In the genomic region with DNA sequence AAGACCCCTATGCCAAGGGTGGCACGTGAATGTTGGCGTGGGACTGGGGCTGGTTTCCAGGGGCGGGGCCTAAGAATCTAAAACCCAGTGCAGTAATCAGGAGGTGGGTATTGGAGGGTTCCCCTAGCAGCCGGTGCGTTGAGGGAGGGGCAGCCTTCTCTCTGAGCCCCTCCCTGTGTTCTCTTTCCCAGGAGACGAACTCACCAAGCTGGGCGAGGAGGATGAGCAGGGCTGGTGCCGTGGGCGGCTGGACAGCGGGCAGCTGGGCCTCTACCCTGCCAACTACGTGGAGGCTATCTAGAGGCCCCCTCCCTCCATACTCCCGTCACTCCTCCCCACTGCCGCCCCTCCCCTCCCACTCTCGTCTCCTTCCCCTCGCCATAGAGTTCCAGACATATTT, we compare ENCODE assay signal across 22 cellular contexts. TPM values are rescaled to one million over a fixed set of nuclear protein-coding genes. Genes with fewer than 3 reads are reported as not detected.
DNase-seq lines count a peak whose midpoint lies in the region; ATAC-seq and TF ChIP-seq lines count a peak whose summit lies in the region.
"Had no signal": no experiment of that assay in that cellular context is flagged by ENCODE, and none has a peak within 500 bp of the region (broad histone marks: within the 10 kb centered on the region; RNA-seq: fewer than 3 reads in every experiment).

No MANE protein-coding gene starts in this region.

- H3K27me3 ChIP-seq in neural progenitor cell (no peaks in the 10 kb centered on the region), tibial artery (no peaks in the 10 kb centered on the region)
- H3K27me3 ChIP-seq: hepatocyte had no signal

- H3K4me2 ChIP-seq in neural progenitor cell: no peak overlapping the region
- H3K4me2 ChIP-seq: hepatocyte, SK-N-SH had no signal

- TF ChIP-seq CTCF in natural killer cell (IDR thresholded peaks at IDR 0.05) (no peak), chondrocyte (IDR thresholded peaks at IDR 0.05) (no peak), neural progenitor cell (IDR thresholded peaks at IDR 0.05) (no peak), tibial artery (IDR thresholded peaks at IDR 0.05) (no peak)

- DNase-seq in natural killer cell (no peak), chondrocyte (ENCODE audit: low spot score) (no peak), neural progenitor cell (ENCODE audit: low spot score) (no peak), tibial artery (no peak)
- DNase-seq in natural killer cell treated with Interleukin-12 subunit alpha and Interleukin-12 subunit beta and Interleukin-15 and Interleukin-18, amount 100 ng/mL, for 72 hours (ENCODE audit: low spot score): no peak
- no peak for DNase-seq in activated T-helper 1 cell treated with anti-CD3 and anti-CD28 coated beads, Interleukin-12 subunit alpha, Interleukin-12 subunit beta, Interleukin-2, Interleukin-4 antibody, amounts not matched to agents 30 ng/mL and 10 ng/mL and 1 ng/mL, durations not matched to agents 14 hours and 24 hours and 36 hours (ENCODE audit: low spot score)
- DNase-seq: activated gamma-delta T cell treated with Interleukin-2 at 50 U/mL for 16 hours; activated T-cell treated with anti-CD3 and anti-CD28 coated beads for 4 hours; Calu3; MM.1S; NCI-H1436; NCI-H524 treated with DMSO at 0.1 percent for 48 hours; RPMI8226; SK-N-SH; stimulated activated CD4-positive, alpha-beta T cell treated with anti-CD3 and anti-CD28 coated beads, Interleukin-2, amount 100 ng/mL, for 48 hours; T-helper 9 cell had no signal

- H3K9me3 Mint-ChIP-seq in natural killer cell: no peaks in the 10 kb centered on the region
- no peaks in the 10 kb centered on the region for H3K9me3 Mint-ChIP-seq in natural killer cell treated with Interleukin-12 subunit alpha and Interleukin-12 subunit beta and Interleukin-15 and Interleukin-18, amount 100 ng/mL, for 72 hours
- no peaks in the 10 kb centered on the region for H3K9me3 Mint-ChIP-seq in chondrocyte (ENCODE audit: low read depth)
- H3K9me3 Mint-ChIP-seq in neural progenitor cell: no peaks in the 10 kb centered on the region
- H3K9me3 Mint-ChIP-seq in activated T-helper 1 cell treated with anti-CD3 and anti-CD28 coated beads, Interleukin-12 subunit alpha, Interleukin-12 subunit beta, Interleukin-2, Interleukin-4 antibody, amounts not matched to agents 30 ng/mL and 10 ng/mL and 1 ng/mL, durations not matched to agents 14 hours and 24 hours and 36 hours: no peaks in the 10 kb centered on the region
- H3K9me3 Mint-ChIP-seq: activated CD8-positive, alpha-beta T cell treated with anti-CD3 and anti-CD28 coated beads for 36 hours; dendritic cell treated with granulocyte-macrophage colony-stimulating factor and Interleukin-4, amounts not matched to agents 40 ng/mL and 50 ng/mL, for 4 days had no signal

- no peak overlapping the region for H3K27ac Mint-ChIP-seq in natural killer cell
- no peak overlapping the region for H3K27ac Mint-ChIP-seq in natural killer cell treated with Interleukin-12 subunit alpha and Interleukin-12 subunit beta and Interleukin-15 and Interleukin-18, amount 100 ng/mL, for 72 hours
- peak overlapping the region; percentile 71 for H3K27ac Mint-ChIP-seq in chondrocyte (ENCODE audit: unreplicated experiment)
- H3K27ac Mint-ChIP-seq in neural progenitor cell: no peak overlapping the region
- H3K27ac Mint-ChIP-seq in activated T-helper 1 cell treated with anti-CD3 and anti-CD28 coated beads, Interleukin-12 subunit alpha, Interleukin-12 subunit beta, Interleukin-2, Interleukin-4 antibody, amounts not matched to agents 30 ng/mL and 10 ng/mL and 1 ng/mL, durations not matched to agents 14 hours and 24 hours and 36 hours: no peak overlapping the region
- H3K27ac Mint-ChIP-seq: activated CD8-positive, alpha-beta T cell treated with anti-CD3 and anti-CD28 coated beads for 36 hours had no signal

- H3K36me3 ChIP-seq in neural progenitor cell (no peaks in the 10 kb centered on the region), tibial artery (no peaks in the 10 kb centered on the region)
- H3K36me3 ChIP-seq: prostate gland had no signal

- H3K4me3 Mint-ChIP-seq in natural killer cell (peak overlapping the region; percentile 31), chondrocyte (ENCODE audit: unreplicated experiment) (peak overlapping the region; percentile 71), neural progenitor cell (peak overlapping the region; percentile 76)
- H3K4me3 Mint-ChIP-seq in natural killer cell treated with Interleukin-12 subunit alpha and Interleukin-12 subunit beta and Interleukin-15 and Interleukin-18, amount 100 ng/mL, for 72 hours: no peak overlapping the region
- no peak overlapping the region for H3K4me3 Mint-ChIP-seq in activated T-helper 1 cell treated with anti-CD3 and anti-CD28 coated beads, Interleukin-12 subunit alpha, Interleukin-12 subunit beta, Interleukin-2, Interleukin-4 antibody, amounts not matched to agents 30 ng/mL and 10 ng/mL and 1 ng/mL, durations not matched to agents 14 hours and 24 hours and 36 hours
- H3K4me3 Mint-ChIP-seq: activated CD8-positive, alpha-beta T cell treated with anti-CD3 and anti-CD28 coated beads for 36 hours; dendritic cell treated with granulocyte-macrophage colony-stimulating factor and Interleukin-4, amounts not matched to agents 40 ng/mL and 50 ng/mL, for 4 days had no signal

- H3K9ac ChIP-seq in neural progenitor cell: no peak overlapping the region
- H3K9ac ChIP-seq: SK-N-SH had no signal

- H3K79me2 ChIP-seq in neural progenitor cell (ENCODE audit: low read depth): no peaks in the 10 kb centered on the region
- H3K79me2 ChIP-seq: hepatocyte had no signal

- H3K27ac ChIP-seq in neural progenitor cell (no peak overlapping the region), tibial artery (peak overlapping the region; percentile 57 to 66)
- H3K27ac ChIP-seq: hepatocyte had no signal

- H3K27me3 Mint-ChIP-seq in natural killer cell (ENCODE audit: low read depth in 2 of 2) (no peaks in the 10 kb centered on the region), chondrocyte (ENCODE audit: low read depth) (no peaks in the 10 kb centered on the region), neural progenitor cell (ENCODE audit: insufficient read depth, low read depth) (peaks cover 4% of the 10 kb centered on the region)
- H3K27me3 Mint-ChIP-seq in natural killer cell treated with Interleukin-12 subunit alpha and Interleukin-12 subunit beta and Interleukin-15 and Interleukin-18, amount 100 ng/mL, for 72 hours: no peaks in the 10 kb centered on the region
- H3K27me3 Mint-ChIP-seq in activated T-helper 1 cell treated with anti-CD3 and anti-CD28 coated beads, Interleukin-12 subunit alpha, Interleukin-12 subunit beta, Interleukin-2, Interleukin-4 antibody, amounts not matched to agents 30 ng/mL and 10 ng/mL and 1 ng/mL, durations not matched to agents 14 hours and 24 hours and 36 hours (ENCODE audit: insufficient read depth): peaks cover 3% of the 10 kb centered on the region
- H3K27me3 Mint-ChIP-seq: activated CD8-positive, alpha-beta T cell treated with anti-CD3 and anti-CD28 coated beads for 36 hours had no signal

- H3K4me3 ChIP-seq in neural progenitor cell (no peak overlapping the region), tibial artery (peak overlapping the region; percentile 44 to 47)
- H3K4me3 ChIP-seq: hepatocyte, prostate gland had no signal

- peaks cover 7% of the 10 kb centered on the region in 2 donors for H3K4me1 Mint-ChIP-seq in natural killer cell
- peaks cover 0 to 3% of the 10 kb centered on the region in 2 donors for H3K4me1 Mint-ChIP-seq in natural killer cell treated with Interleukin-12 subunit alpha and Interleukin-12 subunit beta and Interleukin-15 and Interleukin-18, amount 100 ng/mL, for 72 hours (ENCODE audit: low read depth in 2 of 2)
- H3K4me1 Mint-ChIP-seq in chondrocyte (ENCODE audit: low read depth): peaks cover 6% of the 10 kb centered on the region
- peaks cover 9% of the 10 kb centered on the region for H3K4me1 Mint-ChIP-seq in neural progenitor cell
- H3K4me1 Mint-ChIP-seq in activated T-helper 1 cell treated with anti-CD3 and anti-CD28 coated beads, Interleukin-12 subunit alpha, Interleukin-12 subunit beta, Interleukin-2, Interleukin-4 antibody, amounts not matched to agents 30 ng/mL and 10 ng/mL and 1 ng/mL, durations not matched to agents 14 hours and 24 hours and 36 hours (ENCODE audit: low read depth): no peaks in the 10 kb centered on the region

- intact Hi-C loops in natural killer cell (cut with micrococcal nuclease) (no loop called here), tibial artery (cut with DNase I; ENCODE audit: low total_unique reads) (loop anchor here (5.0 kb wide), 1 partner anchor 75 kb away; no protein-coding TSS in a partner anchor)
- intact Hi-C loops in activated T-helper 1 cell treated with anti-CD3 and anti-CD28 coated beads, Interleukin-12 subunit alpha, Interleukin-12 subunit beta, Interleukin-2, Interleukin-4 antibody, amounts not matched to agents 30 ng/mL and 10 ng/mL and 1 ng/mL, durations not matched to agents 14 hours and 24 hours and 36 hours (cut with micrococcal nuclease): no loop called here

- no peak for ATAC-seq in natural killer cell
- ATAC-seq in natural killer cell treated with Interleukin-12 subunit alpha and Interleukin-12 subunit beta and Interleukin-15 and Interleukin-18, amount 100 ng/mL, for 72 hours: no peak
- ATAC-seq in GM21528 (IDR thresholded peaks at IDR 0.05; ENCODE audit: low FRiP score, unreplicated experiment): no peak
- ATAC-seq in HG02798 (IDR thresholded peaks at IDR 0.05; ENCODE audit: poor library complexity, unreplicated experiment): no peak
- ATAC-seq: activated CD8-positive, alpha-beta T cell treated with anti-CD3 and anti-CD28 coated beads for 36 hours had no signal

- peaks cover 3% of the 10 kb centered on the region for H3F3A ChIP-seq in neural progenitor cell (ENCODE audit: low read depth)

- H3K4me1 ChIP-seq in neural progenitor cell: no peaks in the 10 kb centered on the region
- peaks cover 0 to 6% (median 2%) of the 10 kb centered on the region in 4 donors for H3K4me1 ChIP-seq in tibial artery

- H2AFZ ChIP-seq in neural progenitor cell (replicated peaks): no peak overlapping the region
- H2AFZ ChIP-seq: hepatocyte had no signal

- H3K36me3 Mint-ChIP-seq in natural killer cell (no peaks in the 10 kb centered on the region), chondrocyte (ENCODE audit: low read depth) (no peaks in the 10 kb centered on the region), neural progenitor cell (no peaks in the 10 kb centered on the region)
- no peaks in the 10 kb centered on the region for H3K36me3 Mint-ChIP-seq in natural killer cell treated with Interleukin-12 subunit alpha and Interleukin-12 subunit beta and Interleukin-15 and Interleukin-18, amount 100 ng/mL, for 72 hours
- H3K36me3 Mint-ChIP-seq in activated T-helper 1 cell treated with anti-CD3 and anti-CD28 coated beads, Interleukin-12 subunit alpha, Interleukin-12 subunit beta, Interleukin-2, Interleukin-4 antibody, amounts not matched to agents 30 ng/mL and 10 ng/mL and 1 ng/mL, durations not matched to agents 14 hours and 24 hours and 36 hours (ENCODE audit: low read depth): no peaks in the 10 kb centered on the region

- no peaks in the 10 kb centered on the region for H4K20me1 ChIP-seq in neural progenitor cell (ENCODE audit: low read depth)

- H3K9me3 ChIP-seq in neural progenitor cell (ENCODE audit: low read depth) (no peaks in the 10 kb centered on the region), tibial artery (no peaks in the 10 kb centered on the region)
- H3K9me3 ChIP-seq: prostate gland, SK-N-SH had no signal

RNA-seq across cellular contexts. Expression of a gene that starts 23.9 kb away (rescaled TPM):
- total RNA-seq in natural killer cell (under 1 TPM; 0.25 to 0.68 (median 0.45) TPM), chondrocyte (0.10 TPM in 1 of 3 replicates, not detected in the others), neural progenitor cell (ENCODE audit: low replicate concordance) (0.50 TPM in 1 of 2 replicates, not detected in the other)
- not detected for total RNA-seq in natural killer cell treated with Interleukin-12 subunit alpha and Interleukin-12 subunit beta and Interleukin-15 and Interleukin-18, amount 100 ng/mL, for 72 hours
- not detected in 2 replicates for total RNA-seq in activated T-helper 1 cell treated with anti-CD3 and anti-CD28 coated beads, Interleukin-12 subunit alpha, Interleukin-12 subunit beta, Interleukin-2, Interleukin-4 antibody, amounts not matched to agents 30 ng/mL and 10 ng/mL and 1 ng/mL, durations not matched to agents 14 hours and 24 hours and 36 hours
- total RNA-seq: activated CD8-positive, alpha-beta T cell treated with anti-CD3 and anti-CD28 coated beads for 36 hours had no signal

Comparison
In these comparisons a context has a peak if more than half of its experiments do, and no peak if none do; other contexts are left out.
1. H3K4me3 Mint-ChIP-seq: peak in natural killer cell (single experiment), chondrocyte (single experiment) and neural progenitor cell (single experiment); none in natural killer cell treated with Interleukin-12 subunit alpha and Interleukin-12 subunit beta and Interleukin-15 and Interleukin-18, amount 100 ng/mL, for 72 hours (single experiment) and activated T-helper 1 cell treated with anti-CD3 and anti-CD28 coated beads, Interleukin-12 subunit alpha, Interleukin-12 subunit beta, Interleukin-2, Interleukin-4 antibody, amounts not matched to agents 30 ng/mL and 10 ng/mL and 1 ng/mL, durations not matched to agents 14 hours and 24 hours and 36 hours (single experiment).